Comparison of ENCODE assay signal across 18 cellular contexts in genomic region chr4:166481739-166482138, GRCh38.
"Had no signal": no experiment of that assay in that cellular context is flagged by ENCODE, and none has a peak within 500 bp of the region (broad histone marks: within the 10 kb centered on the region; RNA-seq: fewer than 3 reads in every experiment).

No MANE protein-coding gene starts in this region.

- H3K36me3 Mint-ChIP-seq: activated naive CD4-positive, alpha-beta T cell treated with anti-CD3 and anti-CD28 coated beads, Interleukin-2, amount 50 U/mL, for 72 hours; immature natural killer cell had no signal

- H3K4me1 ChIP-seq: esophagus muscularis mucosa, sigmoid colon, spleen, stomach, testis, upper lobe of left lung had no signal

- H3K36me3 ChIP-seq: esophagus muscularis mucosa, ovary, sigmoid colon, spleen, stomach, upper lobe of left lung had no signal

- H3K27ac ChIP-seq: esophagus muscularis mucosa, ovary, sigmoid colon, spleen, stomach, testis, upper lobe of left lung had no signal

- H3K9me3 ChIP-seq: esophagus muscularis mucosa, ovary, sigmoid colon, stomach, testis, upper lobe of left lung had no signal

- H3K4me1 Mint-ChIP-seq: activated CD4-positive, alpha-beta T cell treated with anti-CD3 and anti-CD28 coated beads, Interleukin-2, amount 10 ng/mL, durations not matched to agents 7 days and 5 days; immature natural killer cell; nephron had no signal

- H3K27ac Mint-ChIP-seq: activated CD4-positive, alpha-beta T cell treated with anti-CD3 and anti-CD28 coated beads, Interleukin-2, amount 10 ng/mL, durations not matched to agents 7 days and 5 days; activated naive CD4-positive, alpha-beta T cell treated with anti-CD3 and anti-CD28 coated beads, Interleukin-2, amount 50 U/mL, for 72 hours; activated T-cell treated with anti-CD3 and anti-CD28 coated beads, Interleukin-2, amount 50 U/mL, for 72 hours; immature natural killer cell; nephron had no signal

- H3K9me3 Mint-ChIP-seq: activated CD4-positive, alpha-beta T cell treated with anti-CD3 and anti-CD28 coated beads, Interleukin-2, amount 10 ng/mL, durations not matched to agents 7 days and 5 days; nephron had no signal

- ATAC-seq: activated naive CD4-positive, alpha-beta T cell treated with anti-CD3 and anti-CD28 coated beads, Interleukin-2, amount 50 U/mL, for 72 hours; activated T-cell treated with anti-CD3 and anti-CD28 coated beads, Interleukin-2, amount 50 U/mL, for 72 hours had no signal

- H3K4me3 Mint-ChIP-seq: activated CD4-positive, alpha-beta T cell treated with anti-CD3 and anti-CD28 coated beads, Interleukin-2, amount 10 ng/mL, durations not matched to agents 7 days and 5 days; activated T-cell treated with anti-CD3 and anti-CD28 coated beads, Interleukin-2, amount 50 U/mL, for 72 hours; immature natural killer cell; nephron had no signal

- H3K27me3 Mint-ChIP-seq: activated CD4-positive, alpha-beta T cell treated with anti-CD3 and anti-CD28 coated beads, Interleukin-2, amount 10 ng/mL, durations not matched to agents 7 days and 5 days had no signal

- FAIRE-seq: colon had no signal

- DNase-seq: activated CD4-positive, alpha-beta T cell treated with anti-CD3 and anti-CD28 coated beads, Interleukin-2, amount 10 ng/mL, durations not matched to agents 7 days and 5 days; activated CD4-positive, CD25-positive, alpha-beta regulatory T cell; activated CD8-positive, alpha-beta memory T cell treated with anti-CD3 and anti-CD28 coated beads, Interleukin-2, amount 50 U/mL, for 48 hours; activated gamma-delta T cell; activated T-cell treated with anti-CD3 and anti-CD28 coated beads, Interleukin-2, amount 50 U/mL, for 72 hours; glutamatergic neuron; immature natural killer cell; ovary; sigmoid colon; spleen; stimulated activated CD4-positive, alpha-beta T cell treated with anti-CD3 and anti-CD28 coated beads, Interleukin-2, amount 100 ng/mL, for 24 hours; stomach; testis; upper lobe of left lung had no signal

- H3K4me3 ChIP-seq: esophagus muscularis mucosa, ovary, sigmoid colon, spleen, stomach, testis, upper lobe of left lung had no signal

- H3K27me3 ChIP-seq: esophagus muscularis mucosa, ovary, sigmoid colon, spleen, stomach, testis, upper lobe of left lung had no signal
